Comparison of ENCODE assay signal across 27 cellular contexts in the genomic region with DNA sequence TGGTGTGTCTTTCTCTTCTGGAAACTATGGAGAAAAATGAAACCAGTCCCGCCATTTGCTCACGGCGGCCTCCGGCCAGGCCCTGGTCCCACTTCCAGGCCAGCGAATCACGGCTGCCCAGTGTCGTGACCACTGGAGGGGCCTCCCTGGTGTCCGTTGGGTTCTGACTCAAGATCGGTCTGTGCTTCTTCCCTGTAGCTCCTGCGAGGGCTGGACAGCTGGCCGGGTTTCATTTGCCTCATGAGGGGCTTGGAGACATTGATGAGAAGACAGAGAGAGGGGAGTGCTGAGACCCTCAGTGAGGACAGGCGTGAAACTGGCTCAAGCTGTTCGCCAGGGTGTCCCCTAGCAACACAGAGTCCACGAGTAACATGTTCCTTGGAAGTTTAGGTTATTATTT.
"Had no signal": no experiment of that assay in that cellular context is flagged by ENCODE, and none has a peak within 500 bp of the region (broad histone marks: within the 10 kb centered on the region; RNA-seq: fewer than 3 reads in every experiment).

No MANE protein-coding gene starts in this region.

- H3K9me3 Mint-ChIP-seq: activated CD4-positive, alpha-beta memory T cell treated with anti-CD3 and anti-CD28 coated beads, Interleukin-2, amount 10 ng/mL, durations not matched to agents 7 days and 5 days; activated naive CD4-positive, alpha-beta T cell treated with anti-CD3 and anti-CD28 coated beads, Interleukin-2, amount 50 U/mL, for 24 hours; activated naive CD8-positive, alpha-beta T cell treated with anti-CD3 and anti-CD28 coated beads, Interleukin-2, amount 10 ng/mL, durations not matched to agents 7 days and 5 days; activated T-cell treated with anti-CD3 and anti-CD28 coated beads, Interleukin-2, amount 50 U/mL, for 24 hours; activated T-helper 2 cell treated with anti-CD3 and anti-CD28 coated beads, Interferon-gamma antibody, Interleukin-2, Interleukin-4, amounts not matched to agents 10 μg/mL and 5 μg/mL and 100 μg/mL, durations not matched to agents 14 hours and 24 hours and 36 hours had no signal

- H3K27me3 ChIP-seq: ascending aorta, cardiac muscle cell, SJCRH30 had no signal

- H3K4me3 ChIP-seq: ascending aorta, cardiac muscle cell, K562, SJCRH30, SK-N-MC had no signal

- H3K36me3 Mint-ChIP-seq: activated naive CD4-positive, alpha-beta T cell treated with anti-CD3 and anti-CD28 coated beads, Interleukin-2, amount 50 U/mL, for 24 hours; activated naive CD8-positive, alpha-beta T cell treated with anti-CD3 and anti-CD28 coated beads, Interleukin-2, amount 10 ng/mL, durations not matched to agents 7 days and 5 days had no signal

- H3K4me1 Mint-ChIP-seq: activated CD4-positive, alpha-beta memory T cell treated with anti-CD3 and anti-CD28 coated beads, Interleukin-2, amount 10 ng/mL, durations not matched to agents 7 days and 5 days; activated naive CD8-positive, alpha-beta T cell treated with anti-CD3 and anti-CD28 coated beads, Interleukin-2, amount 10 ng/mL, durations not matched to agents 7 days and 5 days had no signal

- H3K27ac ChIP-seq: ascending aorta, cardiac muscle cell, SJCRH30, SK-N-MC, WERI-Rb-1 had no signal

- H3K4me1 ChIP-seq: ascending aorta, SJCRH30 had no signal

- H3K4me3 Mint-ChIP-seq: activated CD4-positive, alpha-beta memory T cell treated with anti-CD3 and anti-CD28 coated beads, Interleukin-2, amount 10 ng/mL, durations not matched to agents 7 days and 5 days; activated naive CD4-positive, alpha-beta T cell treated with anti-CD3 and anti-CD28 coated beads, Interleukin-2, amount 50 U/mL, for 24 hours; activated naive CD8-positive, alpha-beta T cell treated with anti-CD3 and anti-CD28 coated beads, Interleukin-2, amount 10 ng/mL, durations not matched to agents 7 days and 5 days; activated T-cell treated with anti-CD3 and anti-CD28 coated beads, Interleukin-2, amount 50 U/mL, for 24 hours had no signal

- H3K9me3 ChIP-seq: ascending aorta, SJCRH30 had no signal

- ATAC-seq: K562, Panc1 had no signal

- FAIRE-seq: K562 had no signal

- H3K36me3 ChIP-seq: ascending aorta, cardiac muscle cell, SJCRH30, WERI-Rb-1 had no signal

- H3K27ac Mint-ChIP-seq: activated CD4-positive, alpha-beta memory T cell treated with anti-CD3 and anti-CD28 coated beads, Interleukin-2, amount 10 ng/mL, durations not matched to agents 7 days and 5 days; activated naive CD4-positive, alpha-beta T cell treated with anti-CD3 and anti-CD28 coated beads, Interleukin-2, amount 50 U/mL, for 24 hours; activated naive CD8-positive, alpha-beta T cell treated with anti-CD3 and anti-CD28 coated beads, Interleukin-2, amount 10 ng/mL, durations not matched to agents 7 days and 5 days; activated T-cell treated with anti-CD3 and anti-CD28 coated beads, Interleukin-2, amount 50 U/mL, for 24 hours; activated T-helper 2 cell treated with anti-CD3 and anti-CD28 coated beads, Interferon-gamma antibody, Interleukin-2, Interleukin-4, amounts not matched to agents 10 μg/mL and 5 μg/mL and 100 μg/mL, durations not matched to agents 14 hours and 24 hours and 36 hours had no signal

- DNase-seq: activated CD4-positive, alpha-beta memory T cell treated with anti-CD3 and anti-CD28 coated beads, Interleukin-2, amount 10 ng/mL, durations not matched to agents 7 days and 5 days; activated CD4-positive, alpha-beta T cell treated with anti-CD3 and anti-CD28 coated beads for 1 hour; activated CD4-positive, alpha-beta T cell treated with anti-CD3 and anti-CD28 coated beads for 48 hours; activated CD4-positive, CD25-positive, alpha-beta regulatory T cell; activated gamma-delta T cell; activated naive CD4-positive, alpha-beta T cell treated with Interleukin-2 at 50 U/mL for 16 hours; activated naive CD8-positive, alpha-beta T cell treated with anti-CD3 and anti-CD28 coated beads, Interleukin-2, amount 10 ng/mL, durations not matched to agents 7 days and 5 days; activated T-cell treated with anti-CD3 and anti-CD28 coated beads, Interleukin-2, amount 50 U/mL, for 24 hours; amygdala; Karpas-422; NCI-H1105; NCI-H1417 treated with DMSO at 0.1 percent for 48 hours; NCI-H187 treated with DMSO at 0.1 percent for 48 hours; NCI-H2081; NCI-H345; NCI-H524 treated with DMSO at 0.1 percent for 48 hours; SHP77; SJCRH30; T1000; WERI-Rb-1 had no signal

- H3K27me3 Mint-ChIP-seq: activated CD4-positive, alpha-beta memory T cell treated with anti-CD3 and anti-CD28 coated beads, Interleukin-2, amount 10 ng/mL, durations not matched to agents 7 days and 5 days; activated naive CD8-positive, alpha-beta T cell treated with anti-CD3 and anti-CD28 coated beads, Interleukin-2, amount 10 ng/mL, durations not matched to agents 7 days and 5 days had no signal
